Comparison of ENCODE assay signal across 14 cellular contexts in the genomic region with DNA sequence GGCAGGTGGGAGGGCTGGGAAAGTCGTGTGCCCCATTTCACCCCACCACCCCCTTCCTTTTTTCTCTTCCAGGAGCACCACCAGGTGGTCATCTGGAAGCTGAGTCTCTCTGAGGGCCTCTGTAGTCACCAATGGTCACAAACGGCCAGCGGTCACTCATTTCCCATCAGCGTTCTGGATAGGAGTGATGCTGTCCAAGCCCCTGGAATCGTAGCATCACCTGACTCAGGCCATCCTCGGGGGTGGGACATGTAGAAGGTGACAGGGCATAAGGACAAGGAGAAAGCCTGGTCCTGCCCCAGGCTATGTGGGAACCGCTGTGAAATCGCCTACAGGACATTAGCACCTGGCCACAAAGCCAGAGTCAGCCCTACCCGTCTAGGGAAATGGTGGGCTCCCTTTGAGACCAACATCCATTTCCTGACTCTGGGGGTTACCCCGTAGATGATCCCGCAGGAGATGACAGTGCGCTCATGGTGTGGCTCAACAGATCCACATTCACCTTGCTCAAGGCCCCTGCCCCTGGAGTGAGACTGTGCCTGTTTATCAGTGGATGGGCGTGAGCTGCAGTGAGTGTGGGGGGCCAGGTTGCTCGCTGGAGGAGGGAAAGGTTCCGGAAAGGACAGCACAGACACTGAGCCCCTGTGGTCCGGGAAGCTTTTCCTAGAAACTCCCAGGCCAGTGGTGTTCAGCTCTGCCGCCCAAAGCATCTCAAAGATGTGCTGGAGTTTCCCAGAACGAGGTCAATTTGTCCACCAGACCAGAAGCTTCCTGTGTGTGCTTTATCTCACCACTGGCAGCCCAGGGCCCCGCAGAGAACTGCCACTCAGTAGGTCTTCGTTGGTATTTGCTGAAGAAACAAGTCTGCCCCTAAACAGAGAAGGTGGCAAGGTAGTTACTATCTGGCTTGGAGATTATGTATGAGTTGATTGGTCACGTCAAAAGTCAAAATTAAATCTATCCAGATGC.
"Had no signal": no experiment of that assay in that cellular context is flagged by ENCODE, and none has a peak within 500 bp of the region (broad histone marks: within the 10 kb centered on the region; RNA-seq: fewer than 3 reads in every experiment).

No MANE protein-coding gene starts in this region.

- H3K4me1 ChIP-seq: parathyroid adenoma had no signal

- ATAC-seq: activated CD4-positive, alpha-beta T cell treated with anti-CD3 and anti-CD28 coated beads for 36 hours; activated CD8-positive, alpha-beta T cell treated with anti-CD3 and anti-CD28 coated beads, Interleukin-2, amount 10 ng/mL, durations not matched to agents 7 days and 5 days; heart left ventricle; left ventricle myocardium superior; stimulated activated memory B cell treated with anti-CD40 and anti-IgM and Interleukin-4, amounts not matched to agents 10 μg/mL and 1 μg/mL and 100 μg/mL, for 72 hours had no signal

- H3K27ac ChIP-seq: brain microvascular endothelial cell, heart left ventricle, parathyroid adenoma, tibial nerve had no signal

- H3K4me3 Mint-ChIP-seq: activated CD4-positive, alpha-beta T cell treated with anti-CD3 and anti-CD28 coated beads for 36 hours; activated CD8-positive, alpha-beta T cell treated with anti-CD3 and anti-CD28 coated beads, Interleukin-2, amount 10 ng/mL, durations not matched to agents 7 days and 5 days; activated naive CD8-positive, alpha-beta T cell treated with anti-CD3 and anti-CD28 coated beads for 36 hours; neural crest cell; stimulated activated memory B cell treated with anti-CD40 and anti-IgM and Interleukin-4, amounts not matched to agents 10 μg/mL and 1 μg/mL and 100 μg/mL, for 72 hours had no signal

- H3K9ac ChIP-seq: parathyroid adenoma had no signal

- H3K36me3 Mint-ChIP-seq: activated naive CD8-positive, alpha-beta T cell treated with anti-CD3 and anti-CD28 coated beads for 36 hours; stimulated activated memory B cell treated with anti-CD40 and anti-IgM and Interleukin-4, amounts not matched to agents 10 μg/mL and 1 μg/mL and 100 μg/mL, for 72 hours had no signal

- H3K36me3 ChIP-seq: brain microvascular endothelial cell, heart left ventricle, tibial nerve had no signal

- DNase-seq: activated CD4-positive, alpha-beta T cell treated with anti-CD3 and anti-CD28 coated beads for 36 hours; activated CD8-positive, alpha-beta T cell treated with anti-CD3 and anti-CD28 coated beads, Interleukin-2, amount 10 ng/mL, durations not matched to agents 7 days and 5 days; activated gamma-delta T cell treated with Interleukin-2 at 50 U/mL for 16 hours; activated naive CD8-positive, alpha-beta T cell treated with anti-CD3 and anti-CD28 coated beads for 36 hours; brain microvascular endothelial cell; heart left ventricle; left ventricle myocardium superior; mesenchymal stem cell; T-helper 9 cell had no signal

- H3K27ac Mint-ChIP-seq: activated CD4-positive, alpha-beta T cell treated with anti-CD3 and anti-CD28 coated beads for 36 hours; activated CD8-positive, alpha-beta T cell treated with anti-CD3 and anti-CD28 coated beads, Interleukin-2, amount 10 ng/mL, durations not matched to agents 7 days and 5 days; activated naive CD8-positive, alpha-beta T cell treated with anti-CD3 and anti-CD28 coated beads for 36 hours; stimulated activated memory B cell treated with anti-CD40 and anti-IgM and Interleukin-4, amounts not matched to agents 10 μg/mL and 1 μg/mL and 100 μg/mL, for 72 hours had no signal

- H3K4me3 ChIP-seq: heart left ventricle, smooth muscle cell, tibial nerve had no signal

- H3K9me3 ChIP-seq: tibial nerve had no signal
